In genomic region chr4:170167678-170168077, GRCh38 we compare ENCODE assay signal across 31 cellular contexts.
"Had no signal": no experiment of that assay in that cellular context is flagged by ENCODE, and none has a peak within 500 bp of the region (broad histone marks: within the 10 kb centered on the region; RNA-seq: fewer than 3 reads in every experiment).

No MANE protein-coding gene starts in this region.

- H2AFZ ChIP-seq: PC-9 had no signal

- H3K4me2 ChIP-seq: PC-9, SK-N-SH had no signal

- H3K27me3 ChIP-seq: MG63, SJCRH30 had no signal

- ATAC-seq: Panc1, Right ventricle myocardium inferior had no signal

- H3K4me3 ChIP-seq: MG63, PC-9, SJCRH30 had no signal

- DNase-seq: Kasumi-1, MG63, NCI-H1048, NCI-H1092 treated with DMSO at 0.1 percent for 48 hours, NCI-H1105 treated with DMSO at 0.1 percent for 48 hours, NCI-H1417, NCI-H1436, NCI-H146, NCI-H1694, NCI-H187, NCI-H1930, NCI-H2029 treated with DMSO at 0.1 percent for 48 hours, NCI-H2081 treated with DMSO at 0.1 percent for 48 hours, NCI-H2107, NCI-H2171, NCI-H226, NCI-H446 treated with DMSO at 0.1 percent for 48 hours, NCI-H510A, NCI-H524, NCI-H526, NCI-H69, NCI-H748 treated with DMSO at 0.1 percent for 48 hours, PC-9, SHP77, SIG-M5, SJCRH30, SK-N-SH, SW 1271 had no signal

- H3K27ac ChIP-seq: PC-9, RWPE1, SJCRH30 had no signal

- H3K9me2 ChIP-seq: SK-N-SH had no signal

- H3K36me3 ChIP-seq: MG63, SJCRH30 had no signal

- H3K4me1 ChIP-seq: SJCRH30 had no signal
